Comparison of ENCODE assay signal across 8 cellular contexts in genomic region chr6:26065952-26066380, GRCh38. TPM values are rescaled to one million over a fixed set of nuclear protein-coding genes. Genes with fewer than 3 reads are reported as not detected.
DNase-seq lines count a peak whose midpoint lies in the region; ATAC-seq and TF ChIP-seq lines count a peak whose summit lies in the region.

No MANE protein-coding gene starts in this region.

- H4K20me1 ChIP-seq in fibroblast of lung (ENCODE audit: control insufficient read depth, extremely low read depth, insufficient read depth, low read length) (no peaks in the 10 kb centered on the region), neural cell (ENCODE audit: insufficient read depth) (no peaks in the 10 kb centered on the region)

- H3K27ac ChIP-seq in fibroblast of lung (ENCODE audit: insufficient read depth, low read length) (peak overlapping the region; percentile 26), neural cell (ENCODE audit: low read length) (no peak overlapping the region)

- no peaks in the 10 kb centered on the region for H3K9me3 ChIP-seq in fibroblast of lung (ENCODE audit: control insufficient read depth, insufficient read depth, low read depth, low read length)
- H3K9me3 ChIP-seq in neural cell (ENCODE audit: low read length), result no peaks in the 10 kb centered on the region

- H3K4me2 ChIP-seq in fibroblast of lung (ENCODE audit: extremely low read depth, insufficient read depth, low read length) (peak overlapping the region; percentile 65), neural cell (ENCODE audit: low read length) (no peak overlapping the region)

- no peaks in the 10 kb centered on the region for H3K4me1 Mint-ChIP-seq in activated CD8-positive, alpha-beta T cell treated with anti-CD3 and anti-CD28 coated beads for 36 hours (ENCODE audit: low read depth)

- no peaks in the 10 kb centered on the region for H3K9me2 ChIP-seq in neural cell (ENCODE audit: insufficient read depth, low read length)

- no peak for TF ChIP-seq EP300 in neural cell (conservative IDR thresholded peaks at IDR 0.05; ENCODE audit: poor library complexity, severe bottlenecking)

- no peak overlapping the region for H3K27ac Mint-ChIP-seq in activated CD8-positive, alpha-beta T cell treated with anti-CD3 and anti-CD28 coated beads for 36 hours

- H3K79me2 ChIP-seq in fibroblast of lung (ENCODE audit: control insufficient read depth, insufficient read depth, low read length) (no peaks in the 10 kb centered on the region), neural cell (replicated peaks; ENCODE audit: insufficient read depth, low read length) (no peaks in the 10 kb centered on the region)

- H3K27me3 Mint-ChIP-seq in activated CD8-positive, alpha-beta T cell treated with anti-CD3 and anti-CD28 coated beads for 36 hours, result no peaks in the 10 kb centered on the region

- DNase-seq in DMS 273 (lab: John Stamatoyannopoulos, UW; ENCODE audit: unreplicated experiment) (peak; percentile 86), NCI-H526 treated with DMSO at 0.1 percent for 48 hours (lab: John Stamatoyannopoulos, UW) (peak; percentile 25), fibroblast of lung (ENCODE audit: low read depth in 2 of 2) (peak; percentile 68 to 87), 8988T (no peak)
- peak; percentile 73 for DNase-seq in activated CD8-positive, alpha-beta T cell treated with anti-CD3 and anti-CD28 coated beads for 36 hours

- peak; percentile 72 for TF ChIP-seq RAD21 in neural cell (conservative IDR thresholded peaks at IDR 0.05)

- H3K4me3 ChIP-seq in fibroblast of lung (replicated peaks in 1 of 4; ENCODE audit: control extremely low read depth in 1 of 4, insufficient read depth in 1 of 4, low read depth in 3 of 4, low read length in 4 of 4), result no peak overlapping the region
- H3K4me3 ChIP-seq in neural cell (ENCODE audit: low read length), result no peak overlapping the region

- H3K9ac ChIP-seq in fibroblast of lung (ENCODE audit: insufficient read depth, low read length) (no peak overlapping the region), neural cell (ENCODE audit: low read length) (no peak overlapping the region)

- TF ChIP-seq CTCF in activated CD8-positive, alpha-beta T cell treated with anti-CD3 and anti-CD28 coated beads for 36 hours (IDR thresholded peaks at IDR 0.05), result peak; percentile 79
- TF ChIP-seq CTCF in fibroblast of lung (conservative IDR thresholded peaks at IDR 0.05 in 1 of 2, IDR thresholded peaks at IDR 0.05 in 1 of 2; ENCODE audit: low read depth in 1 of 2, low read length in 2 of 2) (peak; percentile 87 to 95), neural cell (IDR thresholded peaks at IDR 0.05; ENCODE audit: poor library complexity, severe bottlenecking) (peak; percentile 81)

- POLR2A ChIA-PET in activated CD8-positive, alpha-beta T cell treated with anti-CD3 and anti-CD28 coated beads for 36 hours (lab: Charles Lee), result interaction anchor here (0.6 to 26.1 kb wide), 11 partner anchors 10 to 168 kb away, joined by 3 to 1376 read pairs (median 3); a partner anchor contains a TSS

- ATAC-seq in GM19438 (IDR thresholded peaks at IDR 0.05; ENCODE audit: low read depth, unreplicated experiment), result peak; percentile 89
- ATAC-seq in HG03432 (IDR thresholded peaks at IDR 0.05; ENCODE audit: unreplicated experiment), result peak; percentile 84
- ATAC-seq in activated CD8-positive, alpha-beta T cell treated with anti-CD3 and anti-CD28 coated beads for 36 hours, result peak; percentile 95

- H2AFZ ChIP-seq in fibroblast of lung (ENCODE audit: low read length), result peak overlapping the region; percentile 38
- H2AFZ ChIP-seq in neural cell (ENCODE audit: low read depth, low read length), result no peak overlapping the region

- CTCF ChIA-PET in activated CD8-positive, alpha-beta T cell treated with anti-CD3 and anti-CD28 coated beads for 36 hours (lab: Charles Lee), result interaction anchor here (0.9 to 26.9 kb wide), 10 partner anchors 13 to 69 kb away, joined by 3 to 841 read pairs (median 4); partner anchors contain the start of gene HFE

- no peaks in the 10 kb centered on the region for H3K4me1 ChIP-seq in fibroblast of lung (ENCODE audit: control insufficient read depth, extremely low read depth, insufficient read depth, low read length)

- intact Hi-C loops in activated CD8-positive, alpha-beta T cell treated with anti-CD3 and anti-CD28 coated beads for 36 hours (cut with micrococcal nuclease), result loop anchor here (1.0 kb wide), 1 partner anchor 31 kb away; no protein-coding TSS in a partner anchor

- H3K27me3 ChIP-seq in fibroblast of lung (ENCODE audit: control insufficient read depth, insufficient read depth, low read length), result no peaks in the 10 kb centered on the region
- H3K27me3 ChIP-seq in neural cell (ENCODE audit: insufficient read depth, low read depth, low read length), result no peaks in the 10 kb centered on the region

- H3F3A ChIP-seq in neural cell (ENCODE audit: insufficient read depth, low read length, poor library complexity, severe bottlenecking), result no peaks in the 10 kb centered on the region

- H3K36me3 Mint-ChIP-seq in activated CD8-positive, alpha-beta T cell treated with anti-CD3 and anti-CD28 coated beads for 36 hours (ENCODE audit: low read depth), result no peaks in the 10 kb centered on the region

- H3K9me3 Mint-ChIP-seq in activated CD8-positive, alpha-beta T cell treated with anti-CD3 and anti-CD28 coated beads for 36 hours, result no peaks in the 10 kb centered on the region

- no peak overlapping the region for H3K4me3 Mint-ChIP-seq in activated CD8-positive, alpha-beta T cell treated with anti-CD3 and anti-CD28 coated beads for 36 hours

- H3K36me3 ChIP-seq in fibroblast of lung (ENCODE audit: control insufficient read depth, insufficient read depth, low read length) (no peaks in the 10 kb centered on the region), neural cell (ENCODE audit: insufficient read depth, low read length) (no peaks in the 10 kb centered on the region)

TF ChIP-seq in neural cell, 6 proteins besides CTCF, POLR2A, EP300 and RAD21:
- TF ChIP-seq TAF1 (IDR thresholded peaks at IDR 0.05; ENCODE audit: low read depth), result no peak
- peak; percentile 76 for TF ChIP-seq SMC3 (conservative IDR thresholded peaks at IDR 0.05; ENCODE audit: poor library complexity)

RNA-seq across cellular contexts. Expression of gene HFE, which starts 21.3 kb away (rescaled TPM):
- under 1 TPM; 0.25 to 0.56 TPM for total RNA-seq in activated CD8-positive, alpha-beta T cell treated with anti-CD3 and anti-CD28 coated beads for 36 hours
- total RNA-seq in fibroblast of lung, result 6.4 and 18.3 TPM in 2 replicates
- polyA plus RNA-seq in fibroblast of lung (22.1 and 22.3 TPM in 2 replicates), neural cell (not detected in 2 replicates)
- polyA plus RNA-seq in fibroblast of lung (2012), result 13.8 and 15.3 TPM in 2 replicates
- polyA minus RNA-seq in fibroblast of lung (ENCODE audit: low replicate concordance) (8.7 and 32.6 TPM in 2 replicates), neural cell (not detected in 2 replicates)
